Comparison of ENCODE assay signal across 22 cellular contexts in the genomic region with DNA sequence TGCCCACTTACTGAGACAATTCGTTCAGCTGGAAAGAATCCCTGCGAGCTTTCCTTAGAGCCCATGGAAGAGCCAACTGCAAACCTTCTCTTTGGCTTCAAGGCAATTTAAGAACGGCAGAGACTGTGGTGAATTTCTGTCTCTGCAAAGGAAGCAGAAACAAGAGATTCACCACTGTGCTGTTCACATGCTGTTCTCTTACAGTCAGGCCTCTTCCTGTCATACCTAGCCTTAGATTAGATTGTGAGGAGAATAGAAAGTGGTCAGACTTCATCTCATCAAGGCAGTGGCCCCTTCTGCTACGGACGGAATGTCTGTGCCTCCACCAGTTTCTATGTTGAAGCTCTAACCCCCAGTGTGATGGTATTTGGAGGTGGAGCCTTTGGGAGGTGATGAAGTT. TPM values are rescaled to one million over a fixed set of nuclear protein-coding genes. Genes with fewer than 3 reads are reported as not detected.
A peak's percentile ranks its signal among the peaks of the same experiment; 100 is the strongest.
DNase-seq lines count a peak whose midpoint lies in the region; ATAC-seq and TF ChIP-seq lines count a peak whose summit lies in the region.
"Had no signal": no experiment of that assay in that cellular context is flagged by ENCODE, and none has a peak within 500 bp of the region (broad histone marks: within the 10 kb centered on the region; RNA-seq: fewer than 3 reads in every experiment).

No MANE protein-coding gene starts in this region.

- intact Hi-C loops in activated naive CD4-positive, alpha-beta T cell treated with anti-CD3 and anti-CD28 coated beads for 36 hours (cut with micrococcal nuclease): no loop called here
- intact Hi-C loops in activated T-helper 1 cell treated with anti-CD3 and anti-CD28 coated beads, Interleukin-12 subunit alpha, Interleukin-12 subunit beta, Interleukin-2, Interleukin-4 antibody, amounts not matched to agents 30 ng/mL and 10 ng/mL and 1 ng/mL, durations not matched to agents 14 hours and 24 hours and 36 hours (cut with micrococcal nuclease): loop anchor here (1.0 kb wide), 1 partner anchor 27 kb away; no protein-coding TSS in a partner anchor
- intact Hi-C loops in heart right ventricle (cut with DNase I): no loop called here

- H3K27me3 ChIP-seq in Karpas-422 (ENCODE audit: low read length) (no peaks in the 10 kb centered on the region), neuronal stem cell (ENCODE audit: control insufficient read depth in 3 of 3, insufficient read depth in 3 of 3, low read depth in 1 of 3, low read length in 3 of 3) (no peaks in the 10 kb centered on the region), heart right ventricle (no peaks in the 10 kb centered on the region)
- H3K27me3 ChIP-seq: Peyer's patch had no signal

- H3K14ac ChIP-seq in neuronal stem cell (ENCODE audit: low read length): no peak overlapping the region

- H3K4me1 ChIP-seq in Karpas-422 (ENCODE audit: low read length): peaks cover 21% of the 10 kb centered on the region
- H3K4me1 ChIP-seq in neuronal stem cell (ENCODE audit: control insufficient read depth in 2 of 2, insufficient read depth in 1 of 2, low read depth in 1 of 2, low read length in 2 of 2): peaks cover 0 to 4% of the 10 kb centered on the region in 2 donors
- H3K4me1 ChIP-seq in heart right ventricle: no peaks in the 10 kb centered on the region
- H3K4me1 ChIP-seq: Peyer's patch had no signal

- no peak overlapping the region for H2BK5ac ChIP-seq in neuronal stem cell (ENCODE audit: low read length)

- H3K79me1 ChIP-seq in neuronal stem cell (ENCODE audit: low read depth, low read length): no peaks in the 10 kb centered on the region

- H3K9me2 ChIP-seq in Karpas-422 (replicated peaks; ENCODE audit: insufficient read depth, low read length): no peaks in the 10 kb centered on the region

- no peaks in the 10 kb centered on the region for H3K27me3 Mint-ChIP-seq in activated naive CD4-positive, alpha-beta T cell treated with anti-CD3 and anti-CD28 coated beads for 36 hours (ENCODE audit: low read depth)
- peaks cover 5% of the 10 kb centered on the region for H3K27me3 Mint-ChIP-seq in activated naive CD4-positive, alpha-beta T cell treated with anti-CD3 and anti-CD28 coated beads, Interleukin-2, amount 10 ng/mL, durations not matched to agents 7 days and 5 days
- H3K27me3 Mint-ChIP-seq in activated T-helper 1 cell treated with anti-CD3 and anti-CD28 coated beads, Interleukin-12 subunit alpha, Interleukin-12 subunit beta, Interleukin-2, Interleukin-4 antibody, amounts not matched to agents 30 ng/mL and 10 ng/mL and 1 ng/mL, durations not matched to agents 14 hours and 24 hours and 36 hours (ENCODE audit: insufficient read depth): no peaks in the 10 kb centered on the region

- H3K27ac ChIP-seq in Karpas-422 (ENCODE audit: low read length): no peak overlapping the region
- no peak overlapping the region for H3K27ac ChIP-seq in neuronal stem cell (replicated peaks; ENCODE audit: low read length)
- H3K27ac ChIP-seq in heart right ventricle: no peak overlapping the region
- H3K27ac ChIP-seq: HL-60, KMS-11, Peyer's patch had no signal

- H3K4me3 ChIP-seq in Karpas-422 (ENCODE audit: low read length) (no peak overlapping the region), neuronal stem cell (ENCODE audit: low read length in 2 of 2) (no peak overlapping the region), heart right ventricle (no peak overlapping the region)
- H3K4me3 ChIP-seq: GM12878, Peyer's patch had no signal

- H3K36me3 ChIP-seq in Karpas-422 (ENCODE audit: insufficient read depth, low read length): no peaks in the 10 kb centered on the region
- H3K36me3 ChIP-seq in neuronal stem cell (replicated peaks in 1 of 2; ENCODE audit: control insufficient read depth in 2 of 2, insufficient read depth in 2 of 2, low read length in 2 of 2): no peaks in the 10 kb centered on the region
- no peaks in the 10 kb centered on the region for H3K36me3 ChIP-seq in heart right ventricle
- H3K36me3 ChIP-seq: Peyer's patch had no signal

- whole genome bisulfite sequencing in neuronal stem cell (ENCODE audit: extremely low coverage in 2 of 2, insufficient read length in 2 of 2, insufficient replicate concordance in 1 of 2), 2 donors: no CpG with 5 or more reads among the region's 5 CpGs
- WGBS in heart right ventricle, 2 donors: 58 to 59% methylated on average over 5 of the region's 5 CpGs

- H3K27ac Mint-ChIP-seq in activated naive CD4-positive, alpha-beta T cell treated with anti-CD3 and anti-CD28 coated beads for 36 hours: no peak overlapping the region
- no peak overlapping the region for H3K27ac Mint-ChIP-seq in activated naive CD4-positive, alpha-beta T cell treated with anti-CD3 and anti-CD28 coated beads, Interleukin-2, amount 10 ng/mL, durations not matched to agents 7 days and 5 days
- H3K27ac Mint-ChIP-seq in activated T-helper 1 cell treated with anti-CD3 and anti-CD28 coated beads, Interleukin-12 subunit alpha, Interleukin-12 subunit beta, Interleukin-2, Interleukin-4 antibody, amounts not matched to agents 30 ng/mL and 10 ng/mL and 1 ng/mL, durations not matched to agents 14 hours and 24 hours and 36 hours: peak overlapping the region; percentile 42
- H3K27ac Mint-ChIP-seq: CD4-positive, CD25-positive, alpha-beta regulatory T cell; H9; HFFc6 had no signal

- peak overlapping the region; percentile 2; the same call in 1 of the 2 replicates for H2AFZ ChIP-seq in Karpas-422 (ENCODE audit: low read length)
- peak overlapping the region; percentile 4 for H2AFZ ChIP-seq in neuronal stem cell (ENCODE audit: low read length)

- no peak overlapping the region for H3K18ac ChIP-seq in neuronal stem cell (ENCODE audit: low read length)

- H3K36me3 Mint-ChIP-seq in activated naive CD4-positive, alpha-beta T cell treated with anti-CD3 and anti-CD28 coated beads for 36 hours (ENCODE audit: low read depth): no peaks in the 10 kb centered on the region
- H3K36me3 Mint-ChIP-seq in activated naive CD4-positive, alpha-beta T cell treated with anti-CD3 and anti-CD28 coated beads, Interleukin-2, amount 10 ng/mL, durations not matched to agents 7 days and 5 days: no peaks in the 10 kb centered on the region
- H3K36me3 Mint-ChIP-seq in activated T-helper 1 cell treated with anti-CD3 and anti-CD28 coated beads, Interleukin-12 subunit alpha, Interleukin-12 subunit beta, Interleukin-2, Interleukin-4 antibody, amounts not matched to agents 30 ng/mL and 10 ng/mL and 1 ng/mL, durations not matched to agents 14 hours and 24 hours and 36 hours (ENCODE audit: low read depth): no peaks in the 10 kb centered on the region
- H3K36me3 Mint-ChIP-seq: CD4-positive, CD25-positive, alpha-beta regulatory T cell had no signal

- H3K4me1 Mint-ChIP-seq in activated naive CD4-positive, alpha-beta T cell treated with anti-CD3 and anti-CD28 coated beads for 36 hours (ENCODE audit: low read depth): peaks cover 15% of the 10 kb centered on the region
- H3K4me1 Mint-ChIP-seq in activated naive CD4-positive, alpha-beta T cell treated with anti-CD3 and anti-CD28 coated beads, Interleukin-2, amount 10 ng/mL, durations not matched to agents 7 days and 5 days: peaks cover 27% of the 10 kb centered on the region
- H3K4me1 Mint-ChIP-seq in activated T-helper 1 cell treated with anti-CD3 and anti-CD28 coated beads, Interleukin-12 subunit alpha, Interleukin-12 subunit beta, Interleukin-2, Interleukin-4 antibody, amounts not matched to agents 30 ng/mL and 10 ng/mL and 1 ng/mL, durations not matched to agents 14 hours and 24 hours and 36 hours (ENCODE audit: low read depth): peaks cover 17% of the 10 kb centered on the region
- H3K4me1 Mint-ChIP-seq: CD4-positive, CD25-positive, alpha-beta regulatory T cell had no signal

- peak; percentile 10 for DNase-seq in activated naive CD4-positive, alpha-beta T cell treated with anti-CD3 and anti-CD28 coated beads for 36 hours
- DNase-seq in activated naive CD4-positive, alpha-beta T cell treated with anti-CD3 and anti-CD28 coated beads, Interleukin-2, amount 10 ng/mL, durations not matched to agents 7 days and 5 days: no peak
- DNase-seq in Karpas-422 (no peak), neuronal stem cell (ENCODE audit: low spot score) (no peak), HPDE6-E6E7 (ENCODE audit: extremely low spot score) (no peak), heart right ventricle (no peak)
- no peak for DNase-seq in activated T-helper 1 cell treated with anti-CD3 and anti-CD28 coated beads, Interleukin-12 subunit alpha, Interleukin-12 subunit beta, Interleukin-2, Interleukin-4 antibody, amounts not matched to agents 30 ng/mL and 10 ng/mL and 1 ng/mL, durations not matched to agents 14 hours and 24 hours and 36 hours (ENCODE audit: low spot score)
- DNase-seq: COR-L47, DMS79, H9, NCI-H1694, NCI-H2081, NCI-H2171, NCI-H345, NCI-H524, NCI-H774, Peyer's patch had no signal

- H3K4me3 Mint-ChIP-seq in activated naive CD4-positive, alpha-beta T cell treated with anti-CD3 and anti-CD28 coated beads for 36 hours: no peak overlapping the region
- H3K4me3 Mint-ChIP-seq in activated naive CD4-positive, alpha-beta T cell treated with anti-CD3 and anti-CD28 coated beads, Interleukin-2, amount 10 ng/mL, durations not matched to agents 7 days and 5 days: no peak overlapping the region
- H3K4me3 Mint-ChIP-seq in activated T-helper 1 cell treated with anti-CD3 and anti-CD28 coated beads, Interleukin-12 subunit alpha, Interleukin-12 subunit beta, Interleukin-2, Interleukin-4 antibody, amounts not matched to agents 30 ng/mL and 10 ng/mL and 1 ng/mL, durations not matched to agents 14 hours and 24 hours and 36 hours: no peak overlapping the region
- H3K4me3 Mint-ChIP-seq: CD4-positive, CD25-positive, alpha-beta regulatory T cell; H9; HFFc6 had no signal

- no peaks in the 10 kb centered on the region for H4K20me1 ChIP-seq in Karpas-422 (ENCODE audit: insufficient read depth, low read depth, low read length)

- no peaks in the 10 kb centered on the region for H3K79me2 ChIP-seq in Karpas-422 (ENCODE audit: low read length)

- CTCF ChIA-PET in activated naive CD4-positive, alpha-beta T cell treated with anti-CD3 and anti-CD28 coated beads for 36 hours (lab: Charles Lee): interaction anchor here (0.6 kb wide), 1 partner anchor 15 kb away, joined by 4 read pairs; no protein-coding TSS in a partner anchor
- CTCF ChIA-PET in activated naive CD4-positive, alpha-beta T cell treated with anti-CD3 and anti-CD28 coated beads, Interleukin-2, amount 10 ng/mL, durations not matched to agents 7 days and 5 days (lab: Charles Lee): interaction anchor here (0.6 kb wide), 1 partner anchor 26 kb away, joined by 3 read pairs; no protein-coding TSS in a partner anchor

- H3K9me3 ChIP-seq in Karpas-422 (ENCODE audit: low read length) (no peaks in the 10 kb centered on the region), neuronal stem cell (replicated peaks in 1 of 2; ENCODE audit: control insufficient read depth in 2 of 2, insufficient read depth in 1 of 2, low read depth in 1 of 2, low read length in 2 of 2) (peaks cover 0 to 8% of the 10 kb centered on the region in 2 donors), heart right ventricle (peaks cover 0 to 15% (median 0%) of the 10 kb centered on the region in 11 donors)
- H3K9me3 ChIP-seq: Peyer's patch had no signal

- no peak for ATAC-seq in heart right ventricle
- ATAC-seq: GM12878 had no signal

- no peak overlapping the region for H2BK15ac ChIP-seq in neuronal stem cell (ENCODE audit: low read length)

- H4K91ac ChIP-seq in neuronal stem cell (ENCODE audit: low read depth, low read length, poor library complexity): no peak overlapping the region

- H2AK5ac ChIP-seq in neuronal stem cell (ENCODE audit: low read depth, low read length): no peak overlapping the region

- H4K8ac ChIP-seq in neuronal stem cell (ENCODE audit: low read depth, low read length): no peak overlapping the region

- no peak overlapping the region for H3K4me2 ChIP-seq in Karpas-422 (ENCODE audit: low read depth, low read length, poor library complexity, severe bottlenecking)
- H3K4me2 ChIP-seq in neuronal stem cell (ENCODE audit: insufficient read depth, low read length, poor library complexity, severe bottlenecking): no peak overlapping the region
- H3K4me2 ChIP-seq: KMS-11 had no signal

- H2BK12ac ChIP-seq in neuronal stem cell (ENCODE audit: low read length): no peak overlapping the region

- no peaks in the 10 kb centered on the region for H3K9me3 Mint-ChIP-seq in activated naive CD4-positive, alpha-beta T cell treated with anti-CD3 and anti-CD28 coated beads for 36 hours
- H3K9me3 Mint-ChIP-seq in activated naive CD4-positive, alpha-beta T cell treated with anti-CD3 and anti-CD28 coated beads, Interleukin-2, amount 10 ng/mL, durations not matched to agents 7 days and 5 days: peaks cover 2% of the 10 kb centered on the region
- H3K9me3 Mint-ChIP-seq in activated T-helper 1 cell treated with anti-CD3 and anti-CD28 coated beads, Interleukin-12 subunit alpha, Interleukin-12 subunit beta, Interleukin-2, Interleukin-4 antibody, amounts not matched to agents 30 ng/mL and 10 ng/mL and 1 ng/mL, durations not matched to agents 14 hours and 24 hours and 36 hours: no peaks in the 10 kb centered on the region
- H3K9me3 Mint-ChIP-seq: HFFc6 had no signal

- H3K9ac ChIP-seq in Karpas-422 (ENCODE audit: low read length) (no peak overlapping the region), neuronal stem cell (ENCODE audit: low read depth, low read length, poor library complexity) (no peak overlapping the region)
- H3K9ac ChIP-seq: KMS-11 had no signal

- no peak overlapping the region for H3K4ac ChIP-seq in neuronal stem cell (ENCODE audit: low read length)

- no peak overlapping the region for H3K23ac ChIP-seq in neuronal stem cell (ENCODE audit: low read depth, low read length, poor library complexity)

- TF ChIP-seq CTCF in heart right ventricle (IDR thresholded peaks at IDR 0.05): no peak

- H2BK120ac ChIP-seq in neuronal stem cell (ENCODE audit: low read depth, low read length): no peak overlapping the region

RNA-seq across cellular contexts. Expression of gene NRP2, which starts 45.8 kb away (rescaled TPM):
- 1 to 10 TPM; 2.5 to 2.8 TPM for total RNA-seq in activated naive CD4-positive, alpha-beta T cell treated with anti-CD3 and anti-CD28 coated beads for 36 hours
- total RNA-seq in Karpas-422 (2014; rRNA removed; shearing (Covaris generic); ENCODE audit: low replicate concordance): 4.4 and 7.2 TPM in 2 replicates
- total RNA-seq in activated T-helper 1 cell treated with anti-CD3 and anti-CD28 coated beads, Interleukin-12 subunit alpha, Interleukin-12 subunit beta, Interleukin-2, Interleukin-4 antibody, amounts not matched to agents 30 ng/mL and 10 ng/mL and 1 ng/mL, durations not matched to agents 14 hours and 24 hours and 36 hours: 56.9 and 64.0 TPM in 2 replicates
- polyA plus RNA-seq in neuronal stem cell (2013, experiment 1 of 2): 7.6 TPM
- polyA plus RNA-seq in neuronal stem cell (2013, experiment 2 of 2): 7.4 TPM
- total RNA-seq in heart right ventricle: 10 to 100 TPM in 5 of 10 donors, 1 to 10 TPM in 5; 4.7 to 29.4 (median 9.9) TPM
- polyA plus RNA-seq in heart right ventricle: 1 to 10 TPM; 2.5 to 2.7 TPM
- total RNA-seq: CD4-positive, CD25-positive, alpha-beta regulatory T cell had no signal
